In genomic region chr17:14312522-14312921, GRCh38 we compare ENCODE assay signal across 14 cellular contexts.
"Had no signal": no experiment of that assay in that cellular context is flagged by ENCODE, and none has a peak within 500 bp of the region (broad histone marks: within the 10 kb centered on the region; RNA-seq: fewer than 3 reads in every experiment).

No MANE protein-coding gene starts in this region.

- H3K4me3 ChIP-seq: gastrocnemius medialis, heart right ventricle, lung, thyroid gland had no signal

- DNase-seq: activated effector memory CD4-positive, alpha-beta T cell treated with Interleukin-2 at 50 U/mL for 16 hours; activated T-cell treated with anti-CD3 and anti-CD28 coated beads, Interleukin-2, amount 50 U/mL, for 4 hours; anterior cingulate cortex; cerebellar nuclear complex; dermis blood vessel endothelial cell; gastrocnemius medialis; left colon; naive B cell; nucleus accumbens; stimulated activated CD4-positive, alpha-beta T cell treated with anti-CD3 and anti-CD28 coated beads, Interleukin-4, amount 100 ng/mL, for 1 hour; stimulated activated naive B cell treated with anti-CD40 and anti-IgM and Interleukin-4, amounts not matched to agents 10 μg/mL and 1 μg/mL and 100 μg/mL, for 72 hours; thyroid gland had no signal

- H3K27ac ChIP-seq: gastrocnemius medialis, thyroid gland had no signal

- H3K9me3 ChIP-seq: gastrocnemius medialis, heart right ventricle, thyroid gland had no signal

- H3K36me3 ChIP-seq: gastrocnemius medialis, heart right ventricle, thyroid gland had no signal
